33 cellular contexts compared by ENCODE assay signal in genomic region chr4:13849778-13850177, GRCh38.
"Had no signal": no experiment of that assay in that cellular context is flagged by ENCODE, and none has a peak within 500 bp of the region (broad histone marks: within the 10 kb centered on the region; RNA-seq: fewer than 3 reads in every experiment).

No MANE protein-coding gene starts in this region.

- DNase-seq: activated CD4-positive, alpha-beta memory T cell treated with anti-CD3 and anti-CD28 coated beads, Interleukin-2, amount 10 ng/mL, durations not matched to agents 7 days and 5 days; activated CD4-positive, alpha-beta T cell treated with anti-CD3 and anti-CD28 coated beads for 1 hour; activated CD4-positive, alpha-beta T cell treated with anti-CD3 and anti-CD28 coated beads, Interleukin-2, amount 10 ng/mL, durations not matched to agents 7 days and 5 days; activated CD8-positive, alpha-beta memory T cell treated with anti-CD3 and anti-CD28 coated beads, Interleukin-2, amount 50 U/mL, for 48 hours; activated naive CD8-positive, alpha-beta T cell treated with anti-CD3 and anti-CD28 coated beads, Interleukin-2, amount 50 U/mL, for 24 hours; activated T-cell treated with anti-CD3 and anti-CD28 coated beads, Interleukin-2, amount 50 U/mL, for 24 hours; cerebellar nuclear complex; colonic mucosa; dorsolateral prefrontal cortex; effector memory CD8-positive, alpha-beta T cell; foreskin keratinocyte; heart right ventricle; kidney glomerular epithelial cell; left lung; mucosa of descending colon; ovary; sigmoid colon; small intestine; stimulated activated CD4-positive, alpha-beta T cell treated with anti-CD3 and anti-CD28 coated beads, Interleukin-4, amount 100 ng/mL, for 24 hours; T-helper 17 cell; T1000; thyroid gland; upper lobe of left lung had no signal

- H3K4me3 ChIP-seq: colonic mucosa, dorsolateral prefrontal cortex, heart right ventricle, left lung, lung, mucosa of descending colon, ovary, prostate gland, sigmoid colon, thyroid gland, upper lobe of left lung, vagina had no signal

- H3K36me3 ChIP-seq: colonic mucosa, heart right ventricle, left lung, ovary, prostate gland, sigmoid colon, thyroid gland, upper lobe of left lung, vagina had no signal

- H3K27me3 ChIP-seq: colonic mucosa, dorsolateral prefrontal cortex, heart right ventricle, left lung, ovary, sigmoid colon, thyroid gland, upper lobe of left lung, vagina had no signal

- H3K27ac ChIP-seq: colonic mucosa, foreskin keratinocyte, heart right ventricle, left lung, ovary, prostate gland, sigmoid colon, thyroid gland, upper lobe of left lung, vagina had no signal

- H3K9me3 Mint-ChIP-seq: activated naive CD4-positive, alpha-beta T cell treated with anti-CD3 and anti-CD28 coated beads, Interleukin-2, amount 50 U/mL, for 24 hours; activated naive CD8-positive, alpha-beta T cell treated with anti-CD3 and anti-CD28 coated beads, Interleukin-2, amount 50 U/mL, for 24 hours; activated T-cell treated with anti-CD3 and anti-CD28 coated beads, Interleukin-2, amount 50 U/mL, for 24 hours; activated T-helper 2 cell treated with anti-CD3 and anti-CD28 coated beads, Interferon-gamma antibody, Interleukin-2, Interleukin-4, amounts not matched to agents 10 μg/mL and 5 μg/mL and 100 μg/mL, durations not matched to agents 14 hours and 24 hours and 36 hours; stimulated activated naive CD8-positive, alpha-beta T cell treated with anti-CD3 and anti-CD28 coated beads, Interleukin-15, Interleukin-2, amounts not matched to agents 100 ng/mL and 50 ng/mL, for 24 hours had no signal

- H3K27me3 Mint-ChIP-seq: activated CD4-positive, alpha-beta memory T cell treated with anti-CD3 and anti-CD28 coated beads, Interleukin-2, amount 10 ng/mL, durations not matched to agents 7 days and 5 days; activated CD4-positive, alpha-beta T cell treated with anti-CD3 and anti-CD28 coated beads, Interleukin-2, amount 10 ng/mL, durations not matched to agents 7 days and 5 days; activated naive CD4-positive, alpha-beta T cell treated with anti-CD3 and anti-CD28 coated beads, Interleukin-2, amount 50 U/mL, for 24 hours; activated naive CD8-positive, alpha-beta T cell treated with anti-CD3 and anti-CD28 coated beads, Interleukin-2, amount 50 U/mL, for 24 hours; activated T-cell treated with anti-CD3 and anti-CD28 coated beads, Interleukin-2, amount 50 U/mL, for 24 hours; effector memory CD8-positive, alpha-beta T cell; natural killer cell treated with Interleukin-12 subunit alpha and Interleukin-12 subunit beta and Interleukin-15 and Interleukin-18, amount 100 ng/mL, for 72 hours; stimulated activated naive CD8-positive, alpha-beta T cell treated with anti-CD3 and anti-CD28 coated beads, Interleukin-15, Interleukin-2, amounts not matched to agents 100 ng/mL and 50 ng/mL, for 24 hours; T-helper 17 cell had no signal

- H3K27ac Mint-ChIP-seq: activated CD4-positive, alpha-beta memory T cell treated with anti-CD3 and anti-CD28 coated beads, Interleukin-2, amount 10 ng/mL, durations not matched to agents 7 days and 5 days; activated CD4-positive, alpha-beta T cell treated with anti-CD3 and anti-CD28 coated beads, Interleukin-2, amount 10 ng/mL, durations not matched to agents 7 days and 5 days; activated naive CD4-positive, alpha-beta T cell treated with anti-CD3 and anti-CD28 coated beads, Interleukin-2, amount 50 U/mL, for 24 hours; activated naive CD8-positive, alpha-beta T cell treated with anti-CD3 and anti-CD28 coated beads, Interleukin-2, amount 50 U/mL, for 24 hours; activated T-cell treated with anti-CD3 and anti-CD28 coated beads, Interleukin-2, amount 50 U/mL, for 24 hours; activated T-helper 2 cell treated with anti-CD3 and anti-CD28 coated beads, Interferon-gamma antibody, Interleukin-2, Interleukin-4, amounts not matched to agents 10 μg/mL and 5 μg/mL and 100 μg/mL, durations not matched to agents 14 hours and 24 hours and 36 hours; effector memory CD8-positive, alpha-beta T cell; natural killer cell treated with Interleukin-12 subunit alpha and Interleukin-12 subunit beta and Interleukin-15 and Interleukin-18, amount 100 ng/mL, for 72 hours; stimulated activated effector memory CD8-positive, alpha-beta T cell treated with anti-CD3 and anti-CD28 coated beads, Interleukin-12 subunit alpha, Interleukin-12 subunit beta, amount 100 ng/mL, for 72 hours; stimulated activated naive CD8-positive, alpha-beta T cell treated with anti-CD3 and anti-CD28 coated beads, Interleukin-15, Interleukin-2, amounts not matched to agents 100 ng/mL and 50 ng/mL, for 24 hours; T-helper 17 cell had no signal

- H3K9me3 ChIP-seq: colonic mucosa, left lung, mucosa of descending colon, ovary, prostate gland, sigmoid colon, thyroid gland, upper lobe of left lung, vagina had no signal

- ATAC-seq: activated naive CD8-positive, alpha-beta T cell treated with anti-CD3 and anti-CD28 coated beads, Interleukin-2, amount 50 U/mL, for 24 hours; effector memory CD8-positive, alpha-beta T cell; esophagus mucosa; foreskin keratinocyte; heart right ventricle; left lung; mucosa of descending colon; natural killer cell treated with Interleukin-12 subunit alpha and Interleukin-12 subunit beta and Interleukin-15 and Interleukin-18, amount 100 ng/mL, for 72 hours; stimulated activated effector memory CD8-positive, alpha-beta T cell treated with anti-CD3 and anti-CD28 coated beads, Interleukin-12 subunit alpha, Interleukin-12 subunit beta, amount 100 ng/mL, for 72 hours; T-helper 17 cell had no signal

- H3K4me1 ChIP-seq: colonic mucosa, foreskin keratinocyte, left lung, prostate gland, sigmoid colon, thyroid gland, upper lobe of left lung, vagina had no signal

- H3K4me1 Mint-ChIP-seq: activated CD4-positive, alpha-beta memory T cell treated with anti-CD3 and anti-CD28 coated beads, Interleukin-2, amount 10 ng/mL, durations not matched to agents 7 days and 5 days; activated naive CD4-positive, alpha-beta T cell treated with anti-CD3 and anti-CD28 coated beads, Interleukin-2, amount 50 U/mL, for 24 hours; stimulated activated effector memory CD8-positive, alpha-beta T cell treated with anti-CD3 and anti-CD28 coated beads, Interleukin-12 subunit alpha, Interleukin-12 subunit beta, amount 100 ng/mL, for 72 hours; T-helper 17 cell had no signal

- H3K4me3 Mint-ChIP-seq: activated CD4-positive, alpha-beta memory T cell treated with anti-CD3 and anti-CD28 coated beads, Interleukin-2, amount 10 ng/mL, durations not matched to agents 7 days and 5 days; activated CD4-positive, alpha-beta T cell treated with anti-CD3 and anti-CD28 coated beads, Interleukin-2, amount 10 ng/mL, durations not matched to agents 7 days and 5 days; activated naive CD8-positive, alpha-beta T cell treated with anti-CD3 and anti-CD28 coated beads, Interleukin-2, amount 50 U/mL, for 24 hours; activated T-cell treated with anti-CD3 and anti-CD28 coated beads, Interleukin-2, amount 50 U/mL, for 24 hours; effector memory CD8-positive, alpha-beta T cell; natural killer cell treated with Interleukin-12 subunit alpha and Interleukin-12 subunit beta and Interleukin-15 and Interleukin-18, amount 100 ng/mL, for 72 hours; stimulated activated effector memory CD8-positive, alpha-beta T cell treated with anti-CD3 and anti-CD28 coated beads, Interleukin-12 subunit alpha, Interleukin-12 subunit beta, amount 100 ng/mL, for 72 hours; stimulated activated naive CD8-positive, alpha-beta T cell treated with anti-CD3 and anti-CD28 coated beads, Interleukin-15, Interleukin-2, amounts not matched to agents 100 ng/mL and 50 ng/mL, for 24 hours; T-helper 17 cell had no signal

- FAIRE-seq: endothelial cell of umbilical vein, small intestine had no signal

- H3K36me3 Mint-ChIP-seq: activated naive CD4-positive, alpha-beta T cell treated with anti-CD3 and anti-CD28 coated beads, Interleukin-2, amount 50 U/mL, for 24 hours; natural killer cell treated with Interleukin-12 subunit alpha and Interleukin-12 subunit beta and Interleukin-15 and Interleukin-18, amount 100 ng/mL, for 72 hours; stimulated activated effector memory CD8-positive, alpha-beta T cell treated with anti-CD3 and anti-CD28 coated beads, Interleukin-12 subunit alpha, Interleukin-12 subunit beta, amount 100 ng/mL, for 72 hours had no signal
